24 cellular contexts compared by ENCODE assay signal in the genomic region with DNA sequence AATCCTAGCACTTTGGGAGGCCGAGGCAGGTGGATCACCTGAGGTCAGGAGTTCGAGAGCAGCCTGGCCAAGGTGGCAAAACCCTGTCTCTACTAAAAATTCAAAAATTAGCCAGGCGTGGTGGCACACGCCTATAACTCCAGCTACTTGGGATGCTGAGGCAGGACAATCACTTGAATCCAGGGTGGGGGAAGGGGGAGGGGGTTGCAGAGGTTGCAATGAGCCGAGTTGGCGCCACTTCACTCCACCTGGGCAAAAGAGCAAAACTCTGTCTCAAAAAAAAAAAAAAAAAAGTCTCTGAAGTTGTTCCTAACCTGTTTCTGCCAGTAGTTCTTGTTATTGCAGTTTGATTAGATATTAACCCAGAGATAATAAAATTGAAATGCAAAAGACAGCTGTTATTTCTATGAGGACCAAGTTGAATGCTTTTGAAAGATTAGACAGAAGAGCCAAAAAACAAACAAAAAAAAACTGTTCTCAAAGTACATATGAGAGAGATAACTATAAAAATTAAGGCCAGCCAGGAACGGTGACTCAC. TPM values are rescaled to one million over a fixed set of nuclear protein-coding genes. Genes with fewer than 3 reads are reported as not detected.
DNase-seq lines count a peak whose midpoint lies in the region; ATAC-seq, FAIRE-seq and TF ChIP-seq lines count a peak whose summit lies in the region.
"Had no signal": no experiment of that assay in that cellular context is flagged by ENCODE, and none has a peak within 500 bp of the region (broad histone marks: within the 10 kb centered on the region; RNA-seq: fewer than 3 reads in every experiment).

No MANE protein-coding gene starts in this region.

- TF ChIP-seq POLR2A in Peyer's patch (IDR thresholded peaks at IDR 0.05) (no peak), sigmoid colon (IDR thresholded peaks at IDR 0.05) (no peak)

- H3K79me2 ChIP-seq in OCI-LY7 (ENCODE audit: insufficient read depth, low read depth, low read length): no peaks in the 10 kb centered on the region

- H3K4me1 ChIP-seq in Peyer's patch: no peaks in the 10 kb centered on the region
- H3K4me1 ChIP-seq in mucosa of descending colon (ENCODE audit: low read depth): no peaks in the 10 kb centered on the region
- no peaks in the 10 kb centered on the region for H3K4me1 ChIP-seq in small intestine (ENCODE audit: control insufficient read depth in 2 of 2, insufficient read depth in 1 of 2, low read depth in 1 of 2, low read length in 1 of 2)
- H3K4me1 ChIP-seq in sigmoid colon: no peaks in the 10 kb centered on the region
- no peaks in the 10 kb centered on the region for H3K4me1 ChIP-seq in OCI-LY7 (ENCODE audit: insufficient read depth, low read length, poor library complexity, severe bottlenecking)
- H3K4me1 ChIP-seq: BE2C had no signal

- no peak for TF ChIP-seq EP300 in sigmoid colon (IDR thresholded peaks at IDR 0.05)

- peak in 2 of 3 donors; percentile 58 to 59 for DNase-seq in Peyer's patch
- DNase-seq in mucosa of descending colon: peak in 2 of 3 donors; percentile 42 to 51
- peak; percentile 82 for DNase-seq in small intestine
- DNase-seq in HuH-7.5 (ENCODE audit: low spot score): no peak
- no peak for DNase-seq in sigmoid colon
- no peak for DNase-seq in OCI-LY7 (ENCODE audit: low spot score)
- DNase-seq in substantia nigra (lab: John Stamatoyannopoulos, UW): no peak
- DNase-seq: ACHN; BE2C; C1 segment of cervical spinal cord; CD4-positive, CD25-positive, alpha-beta regulatory T cell; CD8-positive, alpha-beta memory T cell; COR-L47; DMS153; DMS79; GDM1; HCEC 1CT had no signal

- CTCF ChIA-PET in OCI-LY7 (lab: Charles Lee; ENCODE audit: unreplicated experiment): no interaction called here

- no peak overlapping the region for H2AFZ ChIP-seq in OCI-LY7 (ENCODE audit: low read length)
- H2AFZ ChIP-seq: GM23338 had no signal

- intact Hi-C loops in mucosa of descending colon (cut with DNase I, micrococcal nuclease) (no loop called here), sigmoid colon (cut with DNase I) (no loop called here), OCI-LY7 (cut with micrococcal nuclease; ENCODE audit: unreplicated experiment) (no loop called here)

- FAIRE-seq in small intestine (lab: Jason Lieb, UNC): no peak
- FAIRE-seq: A204.1, GM12892, GM18507, H54, HTR-8/SVneo had no signal

- peak; percentile 39 for ATAC-seq in mucosa of descending colon
- ATAC-seq: GM23338 had no signal

- H3K27me3 ChIP-seq in Peyer's patch (no peaks in the 10 kb centered on the region), small intestine (ENCODE audit: control insufficient read depth in 2 of 2, insufficient read depth in 2 of 2, low read length in 2 of 2) (no peaks in the 10 kb centered on the region), sigmoid colon (no peaks in the 10 kb centered on the region)
- H3K27me3 ChIP-seq: BE2C had no signal

- 10 to 67% (median 37%) methylated on average over 7 of the region's 7 CpGs for WGBS in small intestine, 3 donors
- WGBS in sigmoid colon, 2 donors: 25 to 79% methylated on average over 7 of the region's 7 CpGs

- POLR2A ChIA-PET in OCI-LY7 (lab: Charles Lee): interaction anchor here (1.2 to 1.9 kb wide), 2 partner anchors 9 to 20 kb away, joined by 3 to 4 read pairs; no protein-coding TSS in a partner anchor

- no peaks in the 10 kb centered on the region for H3K9me2 ChIP-seq in OCI-LY7 (ENCODE audit: insufficient read depth, low read length)

- TF ChIP-seq CTCF in Peyer's patch (IDR thresholded peaks at IDR 0.05) (no peak), mucosa of descending colon (IDR thresholded peaks at IDR 0.05) (no peak), sigmoid colon (IDR thresholded peaks at IDR 0.05) (no peak), OCI-LY7 (conservative IDR thresholded peaks at IDR 0.05; ENCODE audit: low read length) (no peak)

- H3K4me2 ChIP-seq in OCI-LY7 (ENCODE audit: low read length): no peak overlapping the region
- H3K4me2 ChIP-seq: GM23338 had no signal

- no peak overlapping the region for H3K4me3 ChIP-seq in Peyer's patch
- no peak overlapping the region for H3K4me3 ChIP-seq in mucosa of descending colon
- no peak overlapping the region for H3K4me3 ChIP-seq in small intestine (ENCODE audit: low read depth in 1 of 2, low read length in 2 of 2)
- no peak overlapping the region for H3K4me3 ChIP-seq in sigmoid colon
- H3K4me3 ChIP-seq in OCI-LY7 (ENCODE audit: low read depth, low read length, poor library complexity, severe bottlenecking): no peak overlapping the region
- H3K4me3 ChIP-seq: GM23338 had no signal

- H3K9me3 ChIP-seq in Peyer's patch (no peaks in the 10 kb centered on the region), mucosa of descending colon (no peaks in the 10 kb centered on the region), small intestine (ENCODE audit: control insufficient read depth, low read depth) (no peaks in the 10 kb centered on the region), sigmoid colon (no peaks in the 10 kb centered on the region), OCI-LY7 (ENCODE audit: low read length) (no peaks in the 10 kb centered on the region)
- H3K9me3 ChIP-seq: BE2C had no signal

- no TSS peak for BruUV-seq in OCI-LY7 (replicated peaks; lab: Mats Ljungman, UMichigan)

- H3K36me3 ChIP-seq in Peyer's patch (no peaks in the 10 kb centered on the region), mucosa of descending colon (ENCODE audit: low read depth) (no peaks in the 10 kb centered on the region), small intestine (ENCODE audit: control insufficient read depth in 2 of 2, insufficient read depth in 2 of 2, low read length in 2 of 2) (no peaks in the 10 kb centered on the region), sigmoid colon (peaks cover 0 to 3% (median 0%) of the 10 kb centered on the region in 4 donors), OCI-LY7 (ENCODE audit: insufficient read depth, low read length) (peaks cover 51% of the 10 kb centered on the region)

- no peaks in the 10 kb centered on the region for H4K20me1 ChIP-seq in OCI-LY7 (ENCODE audit: insufficient read depth, low read length)

- H3K27ac ChIP-seq in Peyer's patch (peak overlapping the region in 1 of 4 donors; percentile 35), small intestine (ENCODE audit: low read depth in 1 of 2, low read length in 1 of 2) (no peak overlapping the region), sigmoid colon (no peak overlapping the region), OCI-LY7 (ENCODE audit: low read depth, low read length, poor library complexity, severe bottlenecking) (no peak overlapping the region), substantia nigra (ENCODE audit: low read depth, low read length, poor library complexity, severe bottlenecking) (no peak overlapping the region)
- H3K27ac ChIP-seq: HL-60 had no signal

RNA-seq across cellular contexts. Expression of a gene that starts 22.6 kb away (rescaled TPM):
- total RNA-seq in Peyer's patch (10 to 100 TPM in 3 of 4 donors, 1 to 10 TPM in 1; 6.6 to 29.5 (median 18.4) TPM), mucosa of descending colon (10 to 100 TPM; 14.4 to 26.3 (median 24.3) TPM), sigmoid colon (10 to 100 TPM in 3 of 4 donors, 1 to 10 TPM in 1; 6.9 to 13.8 (median 11.9) TPM), OCI-LY7 (2022) (27.7 and 27.9 TPM in 2 replicates)
- polyA plus RNA-seq in small intestine (10 to 100 TPM in 1 of 3 donors, 1 to 10 TPM in 2; 4.9 to 34.3 (median 6.0) TPM), sigmoid colon (10 to 100 TPM in 1 of 3 donors, 1 to 10 TPM in 2; 6.6 to 26.8 (median 8.6) TPM)
- total RNA-seq in OCI-LY7 (2014; rRNA removed; shearing (Covaris generic)): 14.5 and 16.6 TPM in 2 replicates

RNA-seq across cellular contexts. Expression of a gene that starts 49.9 kb away (rescaled TPM):
- total RNA-seq in Peyer's patch: 10 to 100 TPM; 16.5 to 43.0 (median 34.4) TPM
- total RNA-seq in mucosa of descending colon: 100 to 1,000 TPM in 2 of 3 donors, 10 to 100 TPM in 1; 65.9 to 155 (median 114) TPM
- 10 to 100 TPM; 10.2 to 30.6 (median 29.5) TPM for polyA plus RNA-seq in small intestine
- total RNA-seq in sigmoid colon: 10 to 100 TPM; 11.5 to 30.4 (median 28.4) TPM
- 100 to 1,000 TPM in 1 of 3 donors, 10 to 100 TPM in 2; 38.8 to 252 (median 43.8) TPM for polyA plus RNA-seq in sigmoid colon
- 0.73 and 0.82 TPM in 2 replicates for total RNA-seq in OCI-LY7 (2014; rRNA removed; shearing (Covaris generic))
- total RNA-seq in OCI-LY7 (2022): 6.4 and 7.9 TPM in 2 replicates

Comparison
In these comparisons a context has a peak if more than half of its experiments do, and no peak if none do; other contexts are left out.
1. DNase-seq: peak in Peyer's patch (2 of 3), mucosa of descending colon (2 of 3) and small intestine (single experiment); none in HuH-7.5 (single experiment), sigmoid colon (single experiment), OCI-LY7 (single experiment) and substantia nigra (0 of 49).